ENCODE assay signal across 1 cellular context in genomic region chr9:20606637-20607036, GRCh38.
TF ChIP-seq lines count a peak whose summit lies in the region.

No MANE protein-coding gene starts in this region.

TF ChIP-seq in A549, 52 proteins besides CTCF, POLR2A, EP300 and RAD21 (continued from another document):
- TF ChIP-seq USF2 (IDR thresholded peaks at IDR 0.05) (no peak), NPAS2 (CRISPR knock-in tag; IDR thresholded peaks at IDR 0.05; ENCODE audit: borderline replicate concordance) (no peak), RARB (CRISPR knock-in tag; IDR thresholded peaks at IDR 0.05) (no peak)
- TF ChIP-seq, protein P1, sequence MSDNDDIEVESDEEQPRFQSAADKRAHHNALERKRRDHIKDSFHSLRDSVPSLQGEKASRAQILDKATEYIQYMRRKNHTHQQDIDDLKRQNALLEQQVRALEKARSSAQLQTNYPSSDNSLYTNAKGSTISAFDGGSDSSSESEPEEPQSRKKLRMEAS (IDR thresholded peaks at IDR 0.05): no peak
